1 cellular context compared by ENCODE assay signal in genomic region chr19:45146251-45146650, GRCh38.
TF ChIP-seq lines count a peak whose summit lies in the region.

No MANE protein-coding gene starts in this region.

TF ChIP-seq in GM23338, 12 proteins besides CTCF, POLR2A, EP300 and RAD21 (continued from another document):
- no peak for TF ChIP-seq ZNF462 (CRISPR knock-in tag; IDR thresholded peaks at IDR 0.05)
- no peak for TF ChIP-seq STAT1 (IDR thresholded peaks at IDR 0.05; ENCODE audit: unreplicated experiment)
- TF ChIP-seq CREB1 (CRISPR knock-in tag; IDR thresholded peaks at IDR 0.05; ENCODE audit: low read depth) = no peak
- TF ChIP-seq POLR2AphosphoS5 (IDR thresholded peaks at IDR 0.05; ENCODE audit: low read depth) = no peak
- TF ChIP-seq JUNB (IDR thresholded peaks at IDR 0.05; ENCODE audit: unreplicated experiment) = no peak
- no peak for TF ChIP-seq EZH2phosphoT487 (IDR thresholded peaks at IDR 0.05; ENCODE audit: unreplicated experiment)
- TF ChIP-seq, protein P1, sequence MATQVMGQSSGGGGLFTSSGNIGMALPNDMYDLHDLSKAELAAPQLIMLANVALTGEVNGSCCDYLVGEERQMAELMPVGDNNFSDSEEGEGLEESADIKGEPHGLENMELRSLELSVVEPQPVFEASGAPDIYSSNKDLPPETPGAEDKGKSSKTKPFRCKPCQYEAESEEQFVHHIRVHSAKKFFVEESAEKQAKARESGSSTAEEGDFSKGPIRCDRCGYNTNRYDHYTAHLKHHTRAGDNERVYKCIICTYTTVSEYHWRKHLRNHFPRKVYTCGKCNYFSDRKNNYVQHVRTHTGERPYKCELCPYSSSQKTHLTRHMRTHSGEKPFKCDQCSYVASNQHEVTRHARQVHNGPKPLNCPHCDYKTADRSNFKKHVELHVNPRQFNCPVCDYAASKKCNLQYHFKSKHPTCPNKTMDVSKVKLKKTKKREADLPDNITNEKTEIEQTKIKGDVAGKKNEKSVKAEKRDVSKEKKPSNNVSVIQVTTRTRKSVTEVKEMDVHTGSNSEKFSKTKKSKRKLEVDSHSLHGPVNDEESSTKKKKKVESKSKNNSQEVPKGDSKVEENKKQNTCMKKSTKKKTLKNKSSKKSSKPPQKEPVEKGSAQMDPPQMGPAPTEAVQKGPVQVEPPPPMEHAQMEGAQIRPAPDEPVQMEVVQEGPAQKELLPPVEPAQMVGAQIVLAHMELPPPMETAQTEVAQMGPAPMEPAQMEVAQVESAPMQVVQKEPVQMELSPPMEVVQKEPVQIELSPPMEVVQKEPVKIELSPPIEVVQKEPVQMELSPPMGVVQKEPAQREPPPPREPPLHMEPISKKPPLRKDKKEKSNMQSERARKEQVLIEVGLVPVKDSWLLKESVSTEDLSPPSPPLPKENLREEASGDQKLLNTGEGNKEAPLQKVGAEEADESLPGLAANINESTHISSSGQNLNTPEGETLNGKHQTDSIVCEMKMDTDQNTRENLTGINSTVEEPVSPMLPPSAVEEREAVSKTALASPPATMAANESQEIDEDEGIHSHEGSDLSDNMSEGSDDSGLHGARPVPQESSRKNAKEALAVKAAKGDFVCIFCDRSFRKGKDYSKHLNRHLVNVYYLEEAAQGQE (IDR thresholded peaks at IDR 0.05; ENCODE audit: unreplicated experiment) = no peak
- TF ChIP-seq ZNF114 (CRISPR knock-in tag; IDR thresholded peaks at IDR 0.05) = no peak
